19 cellular contexts compared by ENCODE assay signal in the genomic region with DNA sequence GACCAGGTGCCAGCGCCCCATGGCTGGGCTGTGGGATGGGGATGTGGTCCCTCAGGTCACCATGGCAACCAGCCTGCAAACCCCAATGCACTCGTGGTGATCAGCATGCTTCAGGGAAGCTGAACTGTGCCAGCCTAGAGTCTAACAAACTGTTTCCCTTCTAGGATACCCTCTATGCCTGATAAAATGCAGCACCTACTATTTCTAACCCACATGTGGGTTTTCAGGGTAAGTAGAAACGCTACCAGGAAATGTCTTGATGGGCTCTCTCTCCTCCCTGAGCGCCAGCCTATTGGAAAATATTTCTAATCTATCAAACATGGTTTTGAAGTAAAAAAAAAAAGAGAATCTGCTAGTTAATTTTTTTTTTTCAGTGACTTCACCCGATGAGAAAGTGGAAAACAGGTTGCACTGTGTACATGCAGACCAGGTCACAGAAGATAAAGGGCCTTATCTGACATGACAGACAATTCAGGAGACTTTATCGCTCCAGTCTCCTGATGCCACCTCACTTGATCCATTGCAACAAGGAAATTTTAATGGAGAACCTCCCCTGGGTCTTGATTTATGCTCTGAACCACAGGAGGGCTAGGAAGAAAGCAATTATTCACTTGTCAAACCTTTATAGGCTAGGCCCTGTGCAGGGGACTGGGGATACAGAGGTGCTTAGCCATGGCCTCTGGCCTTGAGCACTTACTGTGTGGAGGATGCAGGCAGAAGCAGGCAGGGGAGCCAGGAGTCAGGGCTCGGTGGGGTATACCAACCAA. TPM values are rescaled to one million over a fixed set of nuclear protein-coding genes. Genes with fewer than 3 reads are reported as not detected.
A peak's percentile ranks its signal among the peaks of the same experiment; 100 is the strongest.
DNase-seq lines count a peak whose midpoint lies in the region; ATAC-seq and TF ChIP-seq lines count a peak whose summit lies in the region.
"Had no signal": no experiment of that assay in that cellular context is flagged by ENCODE, and none has a peak within 500 bp of the region (broad histone marks: within the 10 kb centered on the region; RNA-seq: fewer than 3 reads in every experiment).

No MANE protein-coding gene starts in this region.

- H3K79me2 ChIP-seq in GM23338 (replicated peaks; ENCODE audit: insufficient read depth): no peaks in the 10 kb centered on the region

- no peak overlapping the region for H3K4me2 ChIP-seq in GM23338

- H3K36me3 ChIP-seq in GM23338 (ENCODE audit: insufficient read depth): no peaks in the 10 kb centered on the region
- H3K36me3 ChIP-seq: SJCRH30 had no signal

- DNase-seq in GM23338 (ENCODE audit: low spot score) (peak; percentile 30), HEK293T (ENCODE audit: extremely low spot score) (no peak), left kidney (ENCODE audit: low read depth, low spot score) (peak; percentile 20), kidney tubule cell (ENCODE audit: low spot score) (no peak), globus pallidus (ENCODE audit: low spot score) (no peak)
- DNase-seq in activated CD8-positive, alpha-beta T cell treated with anti-CD3 and anti-CD28 coated beads for 36 hours: peak; percentile 28
- DNase-seq: DMS79, HFFc6, KG1, NCI-H1092 treated with DMSO at 0.1 percent for 48 hours, NCI-H146, NCI-H2029, NCI-H446, NCI-H526, SJCRH30 had no signal

- CTCF ChIA-PET in HEK293T (lab: Yijun Ruan, JAX): no interaction called here
- CTCF ChIA-PET in activated CD8-positive, alpha-beta T cell treated with anti-CD3 and anti-CD28 coated beads for 36 hours (lab: Charles Lee): interaction anchor here (1.0 kb wide), 1 partner anchor 336 kb away, joined by 3 read pairs; no protein-coding TSS in a partner anchor

- intact Hi-C loops in activated CD8-positive, alpha-beta T cell treated with anti-CD3 and anti-CD28 coated beads for 36 hours (cut with micrococcal nuclease): no loop called here

- no peak overlapping the region for H3K4me3 Mint-ChIP-seq in GM23338
- H3K4me3 Mint-ChIP-seq in activated CD8-positive, alpha-beta T cell treated with anti-CD3 and anti-CD28 coated beads for 36 hours: no peak overlapping the region
- H3K4me3 Mint-ChIP-seq: CD4-positive, CD25-positive, alpha-beta regulatory T cell; HFFc6 had no signal

- H3K27me3 Mint-ChIP-seq in GM23338 (ENCODE audit: insufficient read depth, low read depth, poor library complexity): no peaks in the 10 kb centered on the region
- peaks cover 6% of the 10 kb centered on the region for H3K27me3 Mint-ChIP-seq in activated CD8-positive, alpha-beta T cell treated with anti-CD3 and anti-CD28 coated beads for 36 hours

- H3K9me3 Mint-ChIP-seq in GM23338: peaks cover 4% of the 10 kb centered on the region; the same call in 2 of the 3 replicates
- H3K9me3 Mint-ChIP-seq in activated CD8-positive, alpha-beta T cell treated with anti-CD3 and anti-CD28 coated beads for 36 hours: no peaks in the 10 kb centered on the region
- H3K9me3 Mint-ChIP-seq: HFFc6 had no signal

- POLR2A ChIA-PET in HEK293T (lab: Yijun Ruan, JAX): no interaction called here
- POLR2A ChIA-PET in activated CD8-positive, alpha-beta T cell treated with anti-CD3 and anti-CD28 coated beads for 36 hours (lab: Charles Lee): interaction anchor here (0.6 kb wide), 2 partner anchors 20 to 1075 kb away, joined by 3 read pairs; no protein-coding TSS in a partner anchor

- H3K36me3 Mint-ChIP-seq in GM23338 (ENCODE audit: low read depth): no peaks in the 10 kb centered on the region
- no peaks in the 10 kb centered on the region for H3K36me3 Mint-ChIP-seq in activated CD8-positive, alpha-beta T cell treated with anti-CD3 and anti-CD28 coated beads for 36 hours (ENCODE audit: low read depth)
- H3K36me3 Mint-ChIP-seq: CD4-positive, CD25-positive, alpha-beta regulatory T cell had no signal

- no peaks in the 10 kb centered on the region for H4K20me1 ChIP-seq in GM23338 (replicated peaks; ENCODE audit: insufficient read depth)

- H3K27ac Mint-ChIP-seq in GM23338: no peak overlapping the region
- no peak overlapping the region for H3K27ac Mint-ChIP-seq in activated CD8-positive, alpha-beta T cell treated with anti-CD3 and anti-CD28 coated beads for 36 hours
- H3K27ac Mint-ChIP-seq: CD4-positive, CD25-positive, alpha-beta regulatory T cell; HFFc6 had no signal

- H3K4me1 ChIP-seq in GM23338 (ENCODE audit: insufficient read depth): no peaks in the 10 kb centered on the region
- H3K4me1 ChIP-seq: SJCRH30 had no signal

- no peak overlapping the region for H3K27ac ChIP-seq in GM23338 (ENCODE audit: low read depth)
- H3K27ac ChIP-seq: HL-60, SJCRH30 had no signal

- no peak overlapping the region for H3K4me3 ChIP-seq in GM23338
- H3K4me3 ChIP-seq: SJCRH30 had no signal

- no peaks in the 10 kb centered on the region for H3K27me3 ChIP-seq in GM23338 (ENCODE audit: insufficient read depth)

- no peak for TF ChIP-seq CTCF in GM23338 (conservative IDR thresholded peaks at IDR 0.05; ENCODE audit: low read depth in 2 of 2)
- TF ChIP-seq CTCF in activated CD8-positive, alpha-beta T cell treated with anti-CD3 and anti-CD28 coated beads for 36 hours (IDR thresholded peaks at IDR 0.05): no peak

- no peak overlapping the region for H2AFZ ChIP-seq in GM23338

- no peaks in the 10 kb centered on the region for H3K9me2 ChIP-seq in GM23338 (ENCODE audit: insufficient read depth)

- ATAC-seq in GM23338 (no peak), HG03039 (IDR thresholded peaks at IDR 0.05; ENCODE audit: unreplicated experiment) (no peak)
- ATAC-seq in activated CD8-positive, alpha-beta T cell treated with anti-CD3 and anti-CD28 coated beads for 36 hours: peak; percentile 91
- ATAC-seq: HepG2 had no signal

- H3K4me1 Mint-ChIP-seq in GM23338: no peaks in the 10 kb centered on the region
- H3K4me1 Mint-ChIP-seq in activated CD8-positive, alpha-beta T cell treated with anti-CD3 and anti-CD28 coated beads for 36 hours (ENCODE audit: low read depth): peaks cover 16% of the 10 kb centered on the region

- no peaks in the 10 kb centered on the region for H3F3A ChIP-seq in GM23338 (replicated peaks; ENCODE audit: low read depth)

TF ChIP-seq in GM23338, 12 proteins besides CTCF, POLR2A, EP300 and RAD21 (continues in another document):
- TF ChIP-seq, protein P1, sequence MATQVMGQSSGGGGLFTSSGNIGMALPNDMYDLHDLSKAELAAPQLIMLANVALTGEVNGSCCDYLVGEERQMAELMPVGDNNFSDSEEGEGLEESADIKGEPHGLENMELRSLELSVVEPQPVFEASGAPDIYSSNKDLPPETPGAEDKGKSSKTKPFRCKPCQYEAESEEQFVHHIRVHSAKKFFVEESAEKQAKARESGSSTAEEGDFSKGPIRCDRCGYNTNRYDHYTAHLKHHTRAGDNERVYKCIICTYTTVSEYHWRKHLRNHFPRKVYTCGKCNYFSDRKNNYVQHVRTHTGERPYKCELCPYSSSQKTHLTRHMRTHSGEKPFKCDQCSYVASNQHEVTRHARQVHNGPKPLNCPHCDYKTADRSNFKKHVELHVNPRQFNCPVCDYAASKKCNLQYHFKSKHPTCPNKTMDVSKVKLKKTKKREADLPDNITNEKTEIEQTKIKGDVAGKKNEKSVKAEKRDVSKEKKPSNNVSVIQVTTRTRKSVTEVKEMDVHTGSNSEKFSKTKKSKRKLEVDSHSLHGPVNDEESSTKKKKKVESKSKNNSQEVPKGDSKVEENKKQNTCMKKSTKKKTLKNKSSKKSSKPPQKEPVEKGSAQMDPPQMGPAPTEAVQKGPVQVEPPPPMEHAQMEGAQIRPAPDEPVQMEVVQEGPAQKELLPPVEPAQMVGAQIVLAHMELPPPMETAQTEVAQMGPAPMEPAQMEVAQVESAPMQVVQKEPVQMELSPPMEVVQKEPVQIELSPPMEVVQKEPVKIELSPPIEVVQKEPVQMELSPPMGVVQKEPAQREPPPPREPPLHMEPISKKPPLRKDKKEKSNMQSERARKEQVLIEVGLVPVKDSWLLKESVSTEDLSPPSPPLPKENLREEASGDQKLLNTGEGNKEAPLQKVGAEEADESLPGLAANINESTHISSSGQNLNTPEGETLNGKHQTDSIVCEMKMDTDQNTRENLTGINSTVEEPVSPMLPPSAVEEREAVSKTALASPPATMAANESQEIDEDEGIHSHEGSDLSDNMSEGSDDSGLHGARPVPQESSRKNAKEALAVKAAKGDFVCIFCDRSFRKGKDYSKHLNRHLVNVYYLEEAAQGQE (IDR thresholded peaks at IDR 0.05; ENCODE audit: unreplicated experiment): no peak
- TF ChIP-seq EZH2phosphoT487 (IDR thresholded peaks at IDR 0.05; ENCODE audit: unreplicated experiment): no peak

TF ChIP-seq in HEK293T, 16 proteins besides CTCF, POLR2A, EP300 and RAD21:
- TF ChIP-seq FOXA1 (IDR thresholded peaks at IDR 0.05) (no peak), ELF4 (IDR thresholded peaks at IDR 0.05) (no peak), FOXK2 (IDR thresholded peaks at IDR 0.05) (no peak), ARNT (IDR thresholded peaks at IDR 0.05) (no peak), SP1 (IDR thresholded peaks at IDR 0.05) (no peak), HDGF (IDR thresholded peaks at IDR 0.05; ENCODE audit: borderline replicate concordance) (no peak)
- TF ChIP-seq, protein P2, sequence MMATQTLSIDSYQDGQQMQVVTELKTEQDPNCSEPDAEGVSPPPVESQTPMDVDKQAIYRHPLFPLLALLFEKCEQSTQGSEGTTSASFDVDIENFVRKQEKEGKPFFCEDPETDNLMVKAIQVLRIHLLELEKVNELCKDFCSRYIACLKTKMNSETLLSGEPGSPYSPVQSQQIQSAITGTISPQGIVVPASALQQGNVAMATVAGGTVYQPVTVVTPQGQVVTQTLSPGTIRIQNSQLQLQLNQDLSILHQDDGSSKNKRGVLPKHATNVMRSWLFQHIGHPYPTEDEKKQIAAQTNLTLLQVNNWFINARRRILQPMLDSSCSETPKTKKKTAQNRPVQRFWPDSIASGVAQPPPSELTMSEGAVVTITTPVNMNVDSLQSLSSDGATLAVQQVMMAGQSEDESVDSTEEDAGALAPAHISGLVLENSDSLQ (IDR thresholded peaks at IDR 0.05): peak; percentile 71
TF ChIP-seq in HEK293T: peak in this region for 1.

RNA-seq across cellular contexts. Expression of a gene that starts 51.2 kb away (rescaled TPM):
- 3.3 and 3.8 TPM in 2 replicates for total RNA-seq in GM23338 (2014; rRNA removed; shearing (Covaris generic))
- 1.9 TPM in 2 replicates for polyA plus RNA-seq in GM23338 (2016; fragmentation: Nextera tagmentation; extraction: Ambion mirVana)
- 1 to 10 TPM; 2.7 to 3.1 TPM for total RNA-seq in activated CD8-positive, alpha-beta T cell treated with anti-CD3 and anti-CD28 coated beads for 36 hours

Comparison
In these comparisons a context has a peak if more than half of its experiments do, and no peak if none do; other contexts are left out.
1. DNase-seq: peak in GM23338 (single experiment), activated CD8-positive, alpha-beta T cell treated with anti-CD3 and anti-CD28 coated beads for 36 hours (single experiment) and left kidney (single experiment); none in HEK293T (single experiment), kidney tubule cell (single experiment) and globus pallidus (single experiment).